In genomic region chr21:36791695-36792451, GRCh38 we compare ENCODE assay signal across 15 cellular contexts.
A peak's percentile ranks its signal among the peaks of the same experiment; 100 is the strongest.
DNase-seq lines count a peak whose midpoint lies in the region; ATAC-seq and TF ChIP-seq lines count a peak whose summit lies in the region.
"Had no signal": no experiment of that assay in that cellular context is flagged by ENCODE, and none has a peak within 500 bp of the region (broad histone marks: within the 10 kb centered on the region; RNA-seq: fewer than 3 reads in every experiment).

No MANE protein-coding gene starts in this region.

- no peaks in the 10 kb centered on the region for H3K36me3 ChIP-seq in gastroesophageal sphincter

- H3K27ac ChIP-seq in C4-2B (peak overlapping the region; percentile 67), gastroesophageal sphincter (no peak overlapping the region)
- H3K27ac ChIP-seq: hepatocyte, WERI-Rb-1 had no signal

- no peaks in the 10 kb centered on the region for H3K27me3 ChIP-seq in gastroesophageal sphincter
- H3K27me3 ChIP-seq: hepatocyte had no signal

- no peak for TF ChIP-seq EP300 in gastroesophageal sphincter (IDR thresholded peaks at IDR 0.05)

- TF ChIP-seq POLR2A in gastroesophageal sphincter (IDR thresholded peaks at IDR 0.05) = no peak

- peaks cover 0 to 16% (median 0%) of the 10 kb centered on the region in 3 donors for H3K9me3 ChIP-seq in gastroesophageal sphincter

- H3K4me1 ChIP-seq in gastroesophageal sphincter = no peaks in the 10 kb centered on the region

- DNase-seq in NCI-H2029 (lab: John Stamatoyannopoulos, UW) = peak; percentile 84
- peak; percentile 49 for DNase-seq in ecto neural progenitor cell (ENCODE audit: low spot score)
- peak; percentile 7 for DNase-seq in midbrain (lab: John Stamatoyannopoulos, UW)
- DNase-seq in activated effector memory CD4-positive, alpha-beta T cell treated with anti-CD3 and anti-CD28 coated beads, Interleukin-2, amount 50 U/mL, for 16 hours = no peak
- DNase-seq in foreskin fibroblast = no peak
- no peak for DNase-seq in stimulated activated CD4-positive, alpha-beta T cell treated with anti-CD3 and anti-CD28 coated beads, Interleukin-2, amount 100 ng/mL, for 24 hours
- DNase-seq: activated T-cell treated with anti-CD3 and anti-CD28 coated beads, Interleukin-2, amount 50 U/mL, for 4 hours; mucosa of descending colon; NCI-H2081; NCI-H748 treated with DMSO at 0.1 percent for 48 hours; small intestine; WERI-Rb-1 had no signal

- no peak overlapping the region for H3K4me3 ChIP-seq in foreskin fibroblast (ENCODE audit: low read depth in 1 of 2, low read length in 2 of 2)
- H3K4me3 ChIP-seq in gastroesophageal sphincter = no peak overlapping the region
- H3K4me3 ChIP-seq: hepatocyte, mucosa of descending colon had no signal

- WGBS in gastroesophageal sphincter (ENCODE audit: low coverage in 1 of 2), 2 donors = 63 to 84% methylated on average over 2 to 16 of the region's 21 CpGs

- no peak for TF ChIP-seq CTCF in C4-2B (conservative IDR thresholded peaks at IDR 0.05)
- no peak for TF ChIP-seq CTCF in foreskin fibroblast (IDR thresholded peaks at IDR 0.05; ENCODE audit: low read depth, low read length)
- TF ChIP-seq CTCF in gastroesophageal sphincter (IDR thresholded peaks at IDR 0.05) = no peak

- no peak for ATAC-seq in gastroesophageal sphincter
- ATAC-seq: mucosa of descending colon had no signal

Comparison
In these comparisons a context has a peak if more than half of its experiments do, and no peak if none do; other contexts are left out.
1. DNase-seq: peak in NCI-H2029 (single experiment), ecto neural progenitor cell (single experiment) and midbrain (single experiment); none in activated effector memory CD4-positive, alpha-beta T cell treated with anti-CD3 and anti-CD28 coated beads, Interleukin-2, amount 50 U/mL, for 16 hours (single experiment), foreskin fibroblast (0 of 2) and stimulated activated CD4-positive, alpha-beta T cell treated with anti-CD3 and anti-CD28 coated beads, Interleukin-2, amount 100 ng/mL, for 24 hours (0 of 2).